In genomic region chr17:83099570-83100181, GRCh38 we compare ENCODE assay signal across 2 cellular contexts.
TF ChIP-seq lines count a peak whose summit lies in the region.

No MANE protein-coding gene starts in this region.

TF ChIP-seq in HCT116, 20 proteins besides CTCF, POLR2A, EP300 and RAD21 (continued from another document):
- TF ChIP-seq REST (IDR thresholded peaks at IDR 0.05; ENCODE audit: low read depth) (no peak), SIN3A (IDR thresholded peaks at IDR 0.05; ENCODE audit: low read depth) (no peak), JUND (IDR thresholded peaks at IDR 0.05) (no peak), ZBTB33 (IDR thresholded peaks at IDR 0.05; ENCODE audit: extremely low read depth, insufficient replicate concordance, low read length) (no peak), ELF1 (IDR thresholded peaks at IDR 0.05; ENCODE audit: borderline replicate concordance, low read depth) (no peak), SRF (IDR thresholded peaks at IDR 0.05; ENCODE audit: low read depth) (no peak), FOSL1 (IDR thresholded peaks at IDR 0.05; ENCODE audit: low read depth) (no peak), POLR2AphosphoS5 (IDR thresholded peaks at IDR 0.05; ENCODE audit: low read depth, low read length) (no peak), EZH2 (IDR thresholded peaks at IDR 0.05) (no peak), EGR1 (IDR thresholded peaks at IDR 0.05; ENCODE audit: low read depth) (no peak), ZNF274 (IDR thresholded peaks at IDR 0.05; ENCODE audit: low read depth, low read length) (no peak)

TF ChIP-seq in SK-N-SH treated with all-trans-retinoic acid at 6 μM for 48 hours, 23 proteins besides CTCF, POLR2A, EP300 and RAD21 (continued from another document):
- TF ChIP-seq TSHZ2 (CRISPR knock-in tag; IDR thresholded peaks at IDR 0.05) (no peak), CSDC2 (CRISPR knock-in tag; IDR thresholded peaks at IDR 0.05) (no peak), ZNF70 (CRISPR knock-in tag; IDR thresholded peaks at IDR 0.05) (no peak), PPARA (CRISPR knock-in tag; IDR thresholded peaks at IDR 0.05; ENCODE audit: borderline replicate concordance) (no peak), ZFP3 (CRISPR knock-in tag; IDR thresholded peaks at IDR 0.05) (0 out of 2 replicates have a peak, but pooled peaks have one; percentile 22), POU6F1 (CRISPR knock-in tag; IDR thresholded peaks at IDR 0.05; ENCODE audit: borderline replicate concordance, low read depth) (no peak), PATZ1 (CRISPR knock-in tag; IDR thresholded peaks at IDR 0.05; ENCODE audit: borderline replicate concordance) (peak; percentile 16; the same call in 1 of the 2 replicates), ZFP30 (CRISPR knock-in tag; IDR thresholded peaks at IDR 0.05) (no peak), ISL1 (CRISPR knock-in tag; IDR thresholded peaks at IDR 0.05) (no peak), ARNTL (CRISPR knock-in tag; IDR thresholded peaks at IDR 0.05; ENCODE audit: borderline replicate concordance, low read depth) (no peak)
TF ChIP-seq in SK-N-SH treated with all-trans-retinoic acid at 6 μM for 48 hours: peak in this region for 4.
